ENCODE assay signal across 9 cellular contexts in the genomic region with DNA sequence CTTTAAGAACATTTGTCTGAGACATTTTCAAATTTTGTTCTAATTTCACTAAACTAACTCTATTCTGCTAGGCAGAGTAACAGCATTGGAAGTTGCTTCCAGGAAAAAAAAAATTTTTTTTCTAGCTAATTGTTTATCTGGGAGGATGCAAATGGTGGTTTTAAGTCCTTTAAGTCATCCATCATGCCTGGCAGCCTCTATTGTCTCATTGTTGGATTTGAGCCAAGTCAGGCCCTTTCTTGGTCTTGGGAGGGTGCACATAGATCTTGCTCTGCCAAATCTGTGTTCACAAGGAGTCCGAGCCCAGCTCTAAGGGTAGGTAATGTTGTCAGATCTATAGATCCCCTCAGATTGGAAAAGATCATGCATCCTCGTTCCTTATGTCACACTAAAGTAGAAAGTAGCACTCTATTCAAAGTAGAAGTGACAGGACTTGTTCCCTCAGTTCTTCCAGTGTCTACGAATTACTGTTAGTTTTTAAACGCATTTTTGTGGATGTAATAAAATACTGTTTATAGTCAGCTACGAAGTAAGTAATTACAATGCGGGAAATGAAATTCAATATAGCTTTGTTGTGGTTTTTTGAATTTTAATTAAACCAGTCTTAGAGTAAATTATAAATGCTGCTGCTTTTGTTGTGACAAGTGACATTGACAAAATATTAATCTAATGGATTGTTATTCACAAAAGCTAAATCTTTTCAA.
DNase-seq lines count a peak whose midpoint lies in the region; ATAC-seq and TF ChIP-seq lines count a peak whose summit lies in the region.
"Had no signal": no experiment of that assay in that cellular context is flagged by ENCODE, and none has a peak within 500 bp of the region (broad histone marks: within the 10 kb centered on the region; RNA-seq: fewer than 3 reads in every experiment).

No MANE protein-coding gene starts in this region.

- H3K79me2 ChIP-seq in MM.1S (ENCODE audit: low read length), result peaks cover 78% of the 10 kb centered on the region

- no peak for ATAC-seq in GM19324 (IDR thresholded peaks at IDR 0.05; ENCODE audit: low FRiP score, unreplicated experiment)

- TF ChIP-seq CTCF in uterus (IDR thresholded peaks at IDR 0.05) (no peak), MM.1S (IDR thresholded peaks at IDR 0.05; ENCODE audit: low read length) (no peak)

- no peak for TF ChIP-seq POLR2A in uterus (IDR thresholded peaks at IDR 0.05)

- H3K4me3 ChIP-seq in uterus, result no peak overlapping the region
- H3K4me3 ChIP-seq in MM.1S (ENCODE audit: low read length), result no peak overlapping the region

- H3K27ac ChIP-seq in uterus, result peak overlapping the region; percentile 7 to 66
- H3K27ac ChIP-seq in MM.1S (ENCODE audit: low read length), result no peak overlapping the region

- no peaks in the 10 kb centered on the region for H3K27me3 ChIP-seq in uterus
- H3K27me3 ChIP-seq in MM.1S (replicated peaks; ENCODE audit: insufficient read depth, low read length), result no peaks in the 10 kb centered on the region

- no peaks in the 10 kb centered on the region for H3K9me2 ChIP-seq in MM.1S (replicated peaks; ENCODE audit: insufficient read depth, low read length)

- DNase-seq in SHP77 (lab: John Stamatoyannopoulos, UW) (peak; percentile 8 to 24), SHP77 treated with DMSO at 0.1 percent for 48 hours (lab: John Stamatoyannopoulos, UW) (no peak), glomerular endothelial cell (ENCODE audit: extremely low read depth, low read depth, low spot score) (peak; percentile 91), uterus (peak in 1 of 2 donors; percentile 69), MM.1S (no peak), globus pallidus (ENCODE audit: low spot score) (no peak)
- DNase-seq: activated CD4-positive, alpha-beta T cell treated with anti-CD3 and anti-CD28 coated beads, Interleukin-2, amount 10 ng/mL, durations not matched to agents 7 days and 5 days had no signal

- no peak overlapping the region for H3K9ac ChIP-seq in MM.1S (ENCODE audit: low read length)

- intact Hi-C loops in uterus (cut with DNase I; ENCODE audit: low total_unique reads), result no loop called here

- no peaks in the 10 kb centered on the region for H4K20me1 ChIP-seq in MM.1S (ENCODE audit: insufficient read depth, low read length)

- H3K36me3 ChIP-seq in uterus (no peaks in the 10 kb centered on the region), MM.1S (replicated peaks; ENCODE audit: insufficient read depth, low read length) (no peaks in the 10 kb centered on the region)

- H3K4me1 ChIP-seq in uterus (peaks cover 0 to 7% of the 10 kb centered on the region in 2 donors), MM.1S (ENCODE audit: low read length) (peaks cover 24% of the 10 kb centered on the region)

- H2AFZ ChIP-seq in MM.1S (ENCODE audit: low read length), result no peak overlapping the region

- H3K9me3 ChIP-seq in uterus (no peaks in the 10 kb centered on the region), MM.1S (replicated peaks; ENCODE audit: insufficient read depth, low read length) (no peaks in the 10 kb centered on the region)

- peaks cover 6% of the 10 kb centered on the region for H3F3A ChIP-seq in MM.1S (ENCODE audit: insufficient read depth, low read length)

- no peak overlapping the region for H3K4me2 ChIP-seq in MM.1S (ENCODE audit: low read depth, low read length)

TF ChIP-seq in PFSK-1, 5 proteins besides CTCF, POLR2A, EP300 and RAD21:
- TF ChIP-seq FOXP2 (optimal IDR thresholded peaks at IDR 0.05; ENCODE audit: borderline replicate concordance, extremely low read depth, extremely low read length, insufficient read depth) (peak; percentile 48), TAF1 (IDR thresholded peaks at IDR 0.05; ENCODE audit: borderline replicate concordance, insufficient read depth, low read length) (no peak), SIN3A (IDR thresholded peaks at IDR 0.05; ENCODE audit: borderline replicate concordance, insufficient read depth, low read length) (no peak)
- TF ChIP-seq, protein P1, sequence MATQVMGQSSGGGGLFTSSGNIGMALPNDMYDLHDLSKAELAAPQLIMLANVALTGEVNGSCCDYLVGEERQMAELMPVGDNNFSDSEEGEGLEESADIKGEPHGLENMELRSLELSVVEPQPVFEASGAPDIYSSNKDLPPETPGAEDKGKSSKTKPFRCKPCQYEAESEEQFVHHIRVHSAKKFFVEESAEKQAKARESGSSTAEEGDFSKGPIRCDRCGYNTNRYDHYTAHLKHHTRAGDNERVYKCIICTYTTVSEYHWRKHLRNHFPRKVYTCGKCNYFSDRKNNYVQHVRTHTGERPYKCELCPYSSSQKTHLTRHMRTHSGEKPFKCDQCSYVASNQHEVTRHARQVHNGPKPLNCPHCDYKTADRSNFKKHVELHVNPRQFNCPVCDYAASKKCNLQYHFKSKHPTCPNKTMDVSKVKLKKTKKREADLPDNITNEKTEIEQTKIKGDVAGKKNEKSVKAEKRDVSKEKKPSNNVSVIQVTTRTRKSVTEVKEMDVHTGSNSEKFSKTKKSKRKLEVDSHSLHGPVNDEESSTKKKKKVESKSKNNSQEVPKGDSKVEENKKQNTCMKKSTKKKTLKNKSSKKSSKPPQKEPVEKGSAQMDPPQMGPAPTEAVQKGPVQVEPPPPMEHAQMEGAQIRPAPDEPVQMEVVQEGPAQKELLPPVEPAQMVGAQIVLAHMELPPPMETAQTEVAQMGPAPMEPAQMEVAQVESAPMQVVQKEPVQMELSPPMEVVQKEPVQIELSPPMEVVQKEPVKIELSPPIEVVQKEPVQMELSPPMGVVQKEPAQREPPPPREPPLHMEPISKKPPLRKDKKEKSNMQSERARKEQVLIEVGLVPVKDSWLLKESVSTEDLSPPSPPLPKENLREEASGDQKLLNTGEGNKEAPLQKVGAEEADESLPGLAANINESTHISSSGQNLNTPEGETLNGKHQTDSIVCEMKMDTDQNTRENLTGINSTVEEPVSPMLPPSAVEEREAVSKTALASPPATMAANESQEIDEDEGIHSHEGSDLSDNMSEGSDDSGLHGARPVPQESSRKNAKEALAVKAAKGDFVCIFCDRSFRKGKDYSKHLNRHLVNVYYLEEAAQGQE (IDR thresholded peaks at IDR 0.05; ENCODE audit: insufficient read depth in 1 of 2, low read depth in 2 of 2, low read length in 2 of 2), result no peak

Comparison
In these comparisons a context has a peak if more than half of its experiments do, and no peak if none do; other contexts are left out.
1. DNase-seq: peak in SHP77 (2 of 2) and glomerular endothelial cell (single experiment); none in SHP77 treated with DMSO at 0.1 percent for 48 hours (single experiment), MM.1S (single experiment) and globus pallidus (single experiment).